23 cellular contexts compared by ENCODE assay signal in genomic region chr6:126620747-126621146, GRCh38.
"Had no signal": no experiment of that assay in that cellular context is flagged by ENCODE, and none has a peak within 500 bp of the region (broad histone marks: within the 10 kb centered on the region; RNA-seq: fewer than 3 reads in every experiment).

No MANE protein-coding gene starts in this region.

- H3K4me1 ChIP-seq: adrenal gland, SJCRH30 had no signal

- H3K9me2 ChIP-seq: SK-N-SH had no signal

- H3K4me2 ChIP-seq: KMS-11, SK-N-SH had no signal

- H3K9me3 ChIP-seq: adrenal gland, SJCRH30, SK-N-SH had no signal

- H3K27ac ChIP-seq: adrenal gland, KMS-11, SJCRH30, VCaP had no signal

- H3K36me3 ChIP-seq: adrenal gland, SJCRH30 had no signal

- H3K4me3 ChIP-seq: adrenal gland, SJCRH30 had no signal

- H3K27me3 ChIP-seq: adrenal gland, SJCRH30 had no signal

- DNase-seq: activated CD4-positive, alpha-beta memory T cell treated with anti-CD3 and anti-CD28 coated beads, Interleukin-2, amount 10 ng/mL, durations not matched to agents 7 days and 5 days; activated CD4-positive, alpha-beta T cell treated with anti-CD3 and anti-CD28 coated beads, Interleukin-2, amount 50 U/mL, for 1 hour; activated CD4-positive, CD25-positive, alpha-beta regulatory T cell; activated CD8-positive, alpha-beta memory T cell treated with anti-CD3 and anti-CD28 coated beads, Interleukin-2, amount 50 U/mL, for 48 hours; activated naive CD4-positive, alpha-beta T cell treated with anti-CD3 and anti-CD28 coated beads, Interleukin-2, amount 50 U/mL, for 16 hours; activated naive CD8-positive, alpha-beta T cell treated with anti-CD3 and anti-CD28 coated beads, Interleukin-2, amount 10 ng/mL, durations not matched to agents 7 days and 5 days; activated T-cell treated with anti-CD3 and anti-CD28 coated beads, Interleukin-2, amount 50 U/mL, for 1 hour; adrenal gland; anterior cingulate cortex; cerebellar nuclear complex; MM.1S; NCI-H1105; NCI-H1436; NCI-H1694 treated with DMSO at 0.1 percent for 48 hours; NCI-H2029 treated with DMSO at 0.1 percent for 48 hours; NCI-H446; NCI-H524; Right ventricle myocardium superior; RPMI8226; SJCRH30; SK-N-SH had no signal
